In the genomic region with DNA sequence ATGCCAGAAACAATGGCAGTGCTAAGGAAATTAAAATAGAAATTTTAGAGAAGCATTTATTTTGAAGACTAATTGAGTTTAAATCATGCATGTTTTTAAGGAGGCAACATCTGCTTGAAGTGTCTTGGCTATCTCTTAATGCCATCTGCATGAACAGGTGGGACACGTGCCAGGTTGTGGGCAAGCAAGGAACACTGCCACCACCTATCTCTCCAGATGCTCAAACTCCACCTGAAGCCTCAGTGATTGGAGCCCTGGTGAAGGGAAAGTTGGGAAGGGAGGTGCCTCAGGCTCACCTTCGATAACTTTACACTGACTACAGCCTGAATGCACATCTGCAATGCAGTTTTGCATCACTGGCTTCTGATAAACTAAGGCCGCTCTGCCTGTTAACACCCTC, we compare ENCODE assay signal across 27 cellular contexts.
"Had no signal": no experiment of that assay in that cellular context is flagged by ENCODE, and none has a peak within 500 bp of the region (broad histone marks: within the 10 kb centered on the region; RNA-seq: fewer than 3 reads in every experiment).

No MANE protein-coding gene starts in this region.

- DNase-seq: islet precursor cell; left ventricle myocardium inferior; mesendoderm; naive B cell; natural killer cell; nephron progenitor cell; occipital lobe; ovary; stimulated activated CD4-positive, alpha-beta T cell treated with anti-CD3 and anti-CD28 coated beads, Interleukin-12 subunit alpha, Interleukin-12 subunit beta, amount 100 ng/mL, for 4 hours; stimulated activated CD4-positive, alpha-beta T cell treated with anti-CD3 and anti-CD28 coated beads, Interleukin-15, amount 100 ng/mL, for 24 hours; stimulated activated CD4-positive, alpha-beta T cell treated with anti-CD3 and anti-CD28 coated beads, Interleukin-2, amount 100 ng/mL, for 24 hours; stimulated activated CD4-positive, alpha-beta T cell treated with anti-CD3 and anti-CD28 coated beads, Interleukin-4, amount 100 ng/mL, for 1 hour; stimulated activated naive B cell treated with anti-CD40 and anti-IgM and Interleukin-4, amounts not matched to agents 10 μg/mL and 1 μg/mL and 100 μg/mL, for 72 hours; stimulated activated naive CD8-positive, alpha-beta T cell treated with anti-CD3 and anti-CD28 coated beads, Interleukin-15, Interleukin-2, amounts not matched to agents 100 U/mL and 50 U/mL, for 24 hours; stomach; testis; thyroid gland; transverse colon; upper lobe of left lung had no signal

- H3K27ac ChIP-seq: left ventricle myocardium inferior, neural progenitor cell, neutrophil, ovary, right atrium auricular region, skin epidermis, stomach, testis, thyroid gland, transverse colon, upper lobe of left lung, vagina had no signal

- H3K9me3 ChIP-seq: left ventricle myocardium inferior, neutrophil, ovary, right atrium auricular region, testis, thyroid gland, transverse colon, vagina had no signal

- H3K9me3 Mint-ChIP-seq: natural killer cell had no signal

- H3K27ac Mint-ChIP-seq: mesothelial cell of epicardium; natural killer cell; nephron progenitor cell; neural progenitor cell; progenitor cell of endocrine pancreas; stimulated activated naive B cell treated with anti-CD40 and anti-IgM and Interleukin-4, amounts not matched to agents 10 μg/mL and 1 μg/mL and 100 μg/mL, for 72 hours had no signal

- H3K4me3 Mint-ChIP-seq: mesothelial cell of epicardium; naive B cell; natural killer cell; nephron progenitor cell; neural progenitor cell; stimulated activated naive B cell treated with anti-CD40 and anti-IgM and Interleukin-4, amounts not matched to agents 10 μg/mL and 1 μg/mL and 100 μg/mL, for 72 hours had no signal

- H3K4me3 ChIP-seq: left ventricle myocardium inferior, lung, neural progenitor cell, ovary, right atrium auricular region, skin epidermis, stomach, testis, thyroid gland, transverse colon, upper lobe of left lung, vagina had no signal

- H3K4me1 Mint-ChIP-seq: natural killer cell; nephron progenitor cell; neural progenitor cell; stimulated activated naive B cell treated with anti-CD40 and anti-IgM and Interleukin-4, amounts not matched to agents 10 μg/mL and 1 μg/mL and 100 μg/mL, for 72 hours had no signal

- H3K36me3 ChIP-seq: neutrophil, ovary, right atrium auricular region, stomach, thyroid gland, transverse colon, upper lobe of left lung, vagina had no signal

- H3K4me1 ChIP-seq: left ventricle myocardium inferior, neural progenitor cell, right atrium auricular region, stomach, testis, thyroid gland, transverse colon, upper lobe of left lung, vagina had no signal

- H3K4me2 ChIP-seq: neural progenitor cell had no signal

- H3K27me3 Mint-ChIP-seq: progenitor cell of endocrine pancreas had no signal

- H3K27me3 ChIP-seq: neural progenitor cell, neutrophil, ovary, right atrium auricular region, stomach, testis, thyroid gland, transverse colon, upper lobe of left lung, vagina had no signal

- H3K36me3 Mint-ChIP-seq: natural killer cell had no signal
